ENCODE assay signal across 18 cellular contexts in genomic region chr11:34149274-34149673, GRCh38. TPM values are rescaled to one million over a fixed set of nuclear protein-coding genes. Genes with fewer than 3 reads are reported as not detected.
DNase-seq lines count a peak whose midpoint lies in the region; ATAC-seq and TF ChIP-seq lines count a peak whose summit lies in the region.
"Had no signal": no experiment of that assay in that cellular context is flagged by ENCODE, and none has a peak within 500 bp of the region (broad histone marks: within the 10 kb centered on the region; RNA-seq: fewer than 3 reads in every experiment).

No MANE protein-coding gene starts in this region.

- H3K9me3 Mint-ChIP-seq in GM23338, result no peaks in the 10 kb centered on the region; the same call in 2 of the 3 replicates
- H3K9me3 Mint-ChIP-seq: CD4-positive, alpha-beta memory T cell had no signal

- H3K9me3 ChIP-seq in ectodermal cell (ENCODE audit: control insufficient read depth, low read length) (no peaks in the 10 kb centered on the region), mesodermal cell (ENCODE audit: control insufficient read depth, low read length) (no peaks in the 10 kb centered on the region)

- H3K4me1 ChIP-seq in GM23338 (ENCODE audit: insufficient read depth), result no peaks in the 10 kb centered on the region
- H3K4me1 ChIP-seq in ectodermal cell (ENCODE audit: control insufficient read depth, insufficient read depth, low read length), result no peaks in the 10 kb centered on the region
- peaks cover 8% of the 10 kb centered on the region for H3K4me1 ChIP-seq in mesodermal cell (ENCODE audit: control insufficient read depth, insufficient read depth, low read length, poor library complexity, severe bottlenecking)

- H2AFZ ChIP-seq in GM23338, result no peak overlapping the region
- H2AFZ ChIP-seq: GM23248 had no signal

- H3K79me2 ChIP-seq in GM23338 (replicated peaks; ENCODE audit: insufficient read depth), result no peaks in the 10 kb centered on the region

- intact Hi-C loops in posterior vena cava (cut with DNase I), result no loop called here

- H3K27me3 Mint-ChIP-seq in GM23338 (ENCODE audit: insufficient read depth, low read depth, poor library complexity), result peaks cover 18% of the 10 kb centered on the region
- H3K27me3 Mint-ChIP-seq: B cell; CD4-positive, alpha-beta memory T cell had no signal

- H3K4me2 ChIP-seq in GM23338, result no peak overlapping the region

- DNase-seq in GM23338 (ENCODE audit: low spot score) (no peak), posterior vena cava (ENCODE audit: low spot score) (peak; percentile 60), NCI-H1417 treated with DMSO at 0.1 percent for 48 hours (lab: John Stamatoyannopoulos, UW) (no peak)
- DNase-seq: CD4-positive, alpha-beta memory T cell; DMS79; KBM-7; NCI-H1092; NCI-H1694 treated with DMSO at 0.1 percent for 48 hours; NCI-H446 treated with DMSO at 0.1 percent for 48 hours; NCI-H774; SHP77 had no signal

- H3K9me2 ChIP-seq in GM23338 (ENCODE audit: insufficient read depth), result no peaks in the 10 kb centered on the region

- ATAC-seq in GM23338 (no peak), GM21825 (IDR thresholded peaks at IDR 0.05; ENCODE audit: unreplicated experiment) (no peak), GM21526 (IDR thresholded peaks at IDR 0.05; ENCODE audit: low FRiP score, unreplicated experiment) (no peak)
- ATAC-seq: GM12878 had no signal

- H3F3A ChIP-seq in GM23338 (replicated peaks; ENCODE audit: low read depth), result 0 out of 2 replicates have a peak, but pooled peaks cover 5% of the 10 kb centered on the region

- H3K27ac ChIP-seq in GM23338 (ENCODE audit: low read depth) (no peak overlapping the region), ectodermal cell (ENCODE audit: insufficient read depth, low read depth, low read length, poor library complexity, severe bottlenecking) (peak overlapping the region; percentile 27), mesodermal cell (ENCODE audit: low read depth, low read length, severe bottlenecking) (peak overlapping the region; percentile 75)
- H3K27ac ChIP-seq: GM23248 had no signal

- no peak overlapping the region for H3K4me3 Mint-ChIP-seq in GM23338
- H3K4me3 Mint-ChIP-seq: B cell; CD4-positive, alpha-beta memory T cell had no signal

- H3K4me1 Mint-ChIP-seq in GM23338, result peaks cover 3% of the 10 kb centered on the region; the same call in 1 of the 3 replicates

- H3K36me3 ChIP-seq in GM23338 (ENCODE audit: insufficient read depth) (peaks cover 16% of the 10 kb centered on the region), ectodermal cell (ENCODE audit: control insufficient read depth, insufficient read depth, low read length) (peaks cover 20% of the 10 kb centered on the region), mesodermal cell (ENCODE audit: control insufficient read depth, insufficient read depth, low read length) (peaks cover 85% of the 10 kb centered on the region)

- H3K4me3 ChIP-seq in GM23338 (no peak overlapping the region), ectodermal cell (ENCODE audit: insufficient read depth, low read depth, low read length) (no peak overlapping the region), mesodermal cell (ENCODE audit: extremely low read depth, insufficient read depth, low read length, poor library complexity, severe bottlenecking) (no peak overlapping the region)
- H3K4me3 ChIP-seq: GM12878, GM23248 had no signal

- peak overlapping the region; percentile 75; the same call in 1 of the 2 replicates for H3K27ac Mint-ChIP-seq in GM23338
- H3K27ac Mint-ChIP-seq: B cell; CD4-positive, alpha-beta memory T cell had no signal

- peaks cover 5% of the 10 kb centered on the region; the same call in 1 of the 2 replicates for H4K20me1 ChIP-seq in GM23338 (replicated peaks; ENCODE audit: insufficient read depth)

- 93 to 95% methylated on average over 7 of the region's 7 CpGs for WGBS in ectodermal cell, 2 experiments
- WGBS in mesodermal cell (ENCODE audit: insufficient coverage in 2 of 2), 2 experiments, result 94 to 96% methylated on average over 6 to 7 of the region's 7 CpGs

- no peak for TF ChIP-seq CTCF in GM23338 (conservative IDR thresholded peaks at IDR 0.05; ENCODE audit: low read depth in 2 of 2)

- peaks cover 61% of the 10 kb centered on the region for H3K36me3 Mint-ChIP-seq in GM23338 (ENCODE audit: low read depth)

- H3K27me3 ChIP-seq in GM23338 (ENCODE audit: insufficient read depth), result no peaks in the 10 kb centered on the region
- no peaks in the 10 kb centered on the region for H3K27me3 ChIP-seq in ectodermal cell (ENCODE audit: control insufficient read depth, insufficient read depth, low read length, poor library complexity, severe bottlenecking)

TF ChIP-seq in GM23338, 12 proteins besides CTCF, POLR2A, EP300 and RAD21:
- TF ChIP-seq REST (IDR thresholded peaks at IDR 0.05; ENCODE audit: unreplicated experiment) (no peak), CREB1 (CRISPR knock-in tag; IDR thresholded peaks at IDR 0.05; ENCODE audit: low read depth) (no peak)

RNA-seq across cellular contexts. Expression of gene NAT10, which starts 43.8 kb away (rescaled TPM):
- total RNA-seq in GM23338 (2014; rRNA removed; shearing (Covaris generic)), result 55.5 and 58.8 TPM in 2 replicates
- 44.1 and 47.6 TPM in 2 replicates for polyA plus RNA-seq in GM23338 (2016; fragmentation: Nextera tagmentation; extraction: Ambion mirVana)
- polyA plus RNA-seq in ectodermal cell (2013, experiment 1 of 4), result 68.3 TPM
- 66.8 TPM for polyA plus RNA-seq in ectodermal cell (2013, experiment 2 of 4)
- 38.6 TPM for polyA plus RNA-seq in ectodermal cell (2013, experiment 3 of 4)
- 43.9 TPM for polyA plus RNA-seq in ectodermal cell (2013, experiment 4 of 4)
- polyA plus RNA-seq in mesodermal cell (2013, experiment 1 of 2), result 21.3 TPM
- 19.1 TPM for polyA plus RNA-seq in mesodermal cell (2013, experiment 2 of 2)
- total RNA-seq in posterior vena cava, result 10 to 100 TPM; 30.9 to 34.7 TPM
